Comparison of ENCODE assay signal across 12 cellular contexts in the genomic region with DNA sequence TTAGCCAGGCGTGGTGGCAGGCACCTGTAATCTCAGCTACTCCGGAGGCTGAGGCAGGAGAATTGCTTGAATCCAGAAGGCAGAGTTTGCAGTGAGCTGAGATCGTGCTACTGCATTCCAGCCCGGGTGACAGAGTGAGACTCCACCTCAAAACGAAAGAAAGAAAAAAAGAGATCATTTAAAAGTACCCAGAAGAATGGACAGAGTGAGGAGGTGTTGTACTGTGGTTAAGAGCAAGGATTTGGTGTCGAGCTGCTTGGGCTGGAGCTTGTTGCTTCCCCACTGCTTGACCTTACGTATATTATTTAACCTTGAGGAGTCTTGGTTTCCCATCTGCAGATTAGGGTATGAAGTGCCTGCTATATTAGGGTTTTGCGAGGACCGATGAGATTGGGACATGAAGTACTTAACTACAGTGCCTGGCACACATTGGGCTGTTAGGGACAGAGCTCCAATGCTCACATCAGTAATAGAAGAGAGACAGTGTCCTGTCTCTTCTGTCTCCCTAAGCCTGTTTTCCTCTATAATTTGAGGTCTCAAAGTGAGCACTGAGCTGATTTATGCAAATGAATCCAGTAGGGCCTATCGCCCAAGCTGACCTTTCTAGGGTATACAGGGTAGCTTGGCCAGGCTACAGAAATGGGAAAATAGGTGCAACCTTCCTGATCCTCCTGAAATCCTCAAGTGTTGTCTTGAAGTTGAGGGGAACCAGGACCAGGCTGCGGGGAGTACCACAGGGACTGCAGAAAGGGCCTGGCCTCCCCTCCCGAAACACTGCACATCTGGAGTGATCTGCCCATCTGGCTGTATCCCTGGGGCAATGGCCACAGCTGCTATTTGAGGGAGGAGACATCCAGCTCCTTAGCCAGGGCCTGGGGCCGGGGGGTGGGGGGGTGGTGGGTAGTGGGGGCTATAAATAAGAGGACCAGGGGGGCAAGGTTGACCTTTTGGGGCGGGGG. TPM values are rescaled to one million over a fixed set of nuclear protein-coding genes. Genes with fewer than 3 reads are reported as not detected.
DNase-seq lines count a peak whose midpoint lies in the region; ATAC-seq and TF ChIP-seq lines count a peak whose summit lies in the region.
"Had no signal": no experiment of that assay in that cellular context is flagged by ENCODE, and none has a peak within 500 bp of the region (broad histone marks: within the 10 kb centered on the region; RNA-seq: fewer than 3 reads in every experiment).

No MANE protein-coding gene starts in this region.

- H3K9ac ChIP-seq in GM23248 (peak overlapping the region; percentile 41; the same call in 1 of the 2 replicates), skeletal muscle tissue (ENCODE audit: low read depth in 1 of 3, low read length in 3 of 3) (no peak overlapping the region)

- TF ChIP-seq CTCF in activated CD8-positive, alpha-beta T cell treated with anti-CD3 and anti-CD28 coated beads for 36 hours (IDR thresholded peaks at IDR 0.05) = no peak

- H4K20me1 ChIP-seq in GM23248 (ENCODE audit: insufficient read depth) = no peaks in the 10 kb centered on the region

- H3F3A ChIP-seq in GM23248 (ENCODE audit: insufficient read depth) = peaks cover 23% of the 10 kb centered on the region

- H3K4me3 ChIP-seq in GM23248 (no peak overlapping the region), skeletal muscle tissue (ENCODE audit: low read length in 3 of 3) (peak overlapping the region in 1 of 3 donors; percentile 3)

- H3K79me2 ChIP-seq in GM23248 (ENCODE audit: insufficient read depth) = no peaks in the 10 kb centered on the region

- H3K4me2 ChIP-seq in GM23248 (ENCODE audit: unreplicated experiment) = peak overlapping the region; percentile 14

- in situ Hi-C loops in GM23248 (cut with MboI) = no loop called here

- H3K9me3 ChIP-seq in GM23248 (ENCODE audit: low read depth) (no peaks in the 10 kb centered on the region), skeletal muscle tissue (ENCODE audit: control insufficient read depth in 3 of 3, low read length in 3 of 3) (no peaks in the 10 kb centered on the region)

- H3K27ac ChIP-seq in GM23248 (peak overlapping the region; percentile 51), skeletal muscle tissue (ENCODE audit: low read depth, low read length) (peak overlapping the region; percentile 50)
- H3K27ac ChIP-seq: VCaP had no signal

- peak; percentile 40 for DNase-seq in GM23248
- DNase-seq in activated CD8-positive, alpha-beta T cell treated with anti-CD3 and anti-CD28 coated beads for 36 hours = no peak
- no peak for DNase-seq in left cardiac atrium
- no peak for DNase-seq in NCI-H226
- DNase-seq in hippocampal formation (lab: John Stamatoyannopoulos, UW) = no peak
- DNase-seq: immature natural killer cell, NCI-H2171 treated with DMSO at 0.1 percent for 48 hours had no signal

- intact Hi-C loops in activated CD8-positive, alpha-beta T cell treated with anti-CD3 and anti-CD28 coated beads for 36 hours (cut with micrococcal nuclease) = no loop called here
- intact Hi-C loops in left cardiac atrium (cut with DNase I) = no loop called here

- no peaks in the 10 kb centered on the region for H3K9me3 Mint-ChIP-seq in activated CD8-positive, alpha-beta T cell treated with anti-CD3 and anti-CD28 coated beads for 36 hours
- H3K9me3 Mint-ChIP-seq: central memory CD8-positive, alpha-beta T cell; immature natural killer cell had no signal

- peak overlapping the region; percentile 70 for H2AFZ ChIP-seq in GM23248

- H3K4me3 Mint-ChIP-seq in activated CD8-positive, alpha-beta T cell treated with anti-CD3 and anti-CD28 coated beads for 36 hours = peak overlapping the region; percentile 13
- H3K4me3 Mint-ChIP-seq: central memory CD8-positive, alpha-beta T cell; immature natural killer cell had no signal

- WGBS in GM23248 (ENCODE audit: low coverage in 1 of 2, low lambda C conversion rate in 2 of 2, missing lambda C conversion rate in 2 of 2), 2 experiments = 25% methylated on average over 14 of the region's 14 CpGs

- H3K4me1 ChIP-seq in GM23248 (ENCODE audit: insufficient read depth) (peaks cover 58% of the 10 kb centered on the region), skeletal muscle tissue (ENCODE audit: control insufficient read depth in 3 of 3, insufficient read depth in 3 of 3, low read length in 3 of 3) (peaks cover 43 to 47% (median 46%) of the 10 kb centered on the region in 3 donors)

- no peaks in the 10 kb centered on the region for H3K9me2 ChIP-seq in GM23248 (ENCODE audit: insufficient read depth)

- H3K27me3 ChIP-seq in GM23248 (replicated peaks; ENCODE audit: insufficient read depth) (no peaks in the 10 kb centered on the region), skeletal muscle tissue (ENCODE audit: control insufficient read depth in 3 of 3, insufficient read depth in 3 of 3, low read length in 3 of 3) (no peaks in the 10 kb centered on the region)

- peak overlapping the region; percentile 84 for H3K27ac Mint-ChIP-seq in activated CD8-positive, alpha-beta T cell treated with anti-CD3 and anti-CD28 coated beads for 36 hours
- H3K27ac Mint-ChIP-seq: immature natural killer cell had no signal

- no peaks in the 10 kb centered on the region for H3K27me3 Mint-ChIP-seq in activated CD8-positive, alpha-beta T cell treated with anti-CD3 and anti-CD28 coated beads for 36 hours
- H3K27me3 Mint-ChIP-seq: central memory CD8-positive, alpha-beta T cell had no signal

- peaks cover 3% of the 10 kb centered on the region for H3K36me3 Mint-ChIP-seq in activated CD8-positive, alpha-beta T cell treated with anti-CD3 and anti-CD28 coated beads for 36 hours (ENCODE audit: low read depth)
- H3K36me3 Mint-ChIP-seq: immature natural killer cell had no signal

- H3K36me3 ChIP-seq in GM23248 (ENCODE audit: low read depth) (no peaks in the 10 kb centered on the region), skeletal muscle tissue (ENCODE audit: control insufficient read depth in 3 of 3, insufficient read depth in 3 of 3, low read length in 3 of 3) (no peaks in the 10 kb centered on the region)

- POLR2A ChIA-PET in activated CD8-positive, alpha-beta T cell treated with anti-CD3 and anti-CD28 coated beads for 36 hours (lab: Charles Lee) = interaction anchor here (0.6 to 21.6 kb wide), 2 partner anchors 21 to 24 kb away, joined by 3 to 904 read pairs; a partner anchor contains a TSS

- CTCF ChIA-PET in activated CD8-positive, alpha-beta T cell treated with anti-CD3 and anti-CD28 coated beads for 36 hours (lab: Charles Lee) = interaction anchor here (1.5 to 19.7 kb wide), 5 partner anchors 9 to 86 kb away, joined by 9 to 624 read pairs (median 33); a partner anchor contains a TSS

- H3K4me1 Mint-ChIP-seq in activated CD8-positive, alpha-beta T cell treated with anti-CD3 and anti-CD28 coated beads for 36 hours (ENCODE audit: low read depth) = peaks cover 88% of the 10 kb centered on the region

- ATAC-seq in activated CD8-positive, alpha-beta T cell treated with anti-CD3 and anti-CD28 coated beads for 36 hours = no peak
- ATAC-seq in left cardiac atrium (peak; percentile 6 to 9), HG02852 (IDR thresholded peaks at IDR 0.05; ENCODE audit: unreplicated experiment) (no peak), GM21423 (IDR thresholded peaks at IDR 0.05; ENCODE audit: unreplicated experiment) (no peak)

RNA-seq across cellular contexts. Expression of a gene that starts 8.6 kb away (rescaled TPM):
- 62.9 and 72.3 TPM in 2 replicates for total RNA-seq in GM23248 (2014; rRNA removed; shearing (Covaris generic))
- 45.3 and 46.2 TPM in 2 replicates for polyA plus RNA-seq in GM23248 (2016; fragmentation: Nextera tagmentation; extraction: Ambion mirVana)
- 100 to 1,000 TPM; 373 to 382 TPM for total RNA-seq in activated CD8-positive, alpha-beta T cell treated with anti-CD3 and anti-CD28 coated beads for 36 hours
- total RNA-seq in left cardiac atrium (10 to 100 TPM; 41.6 to 58.0 TPM), skeletal muscle tissue (21.4 TPM)

RNA-seq across cellular contexts. Expression of a gene that starts 55.2 kb away (rescaled TPM):
- 16.4 and 20.9 TPM in 2 replicates for total RNA-seq in GM23248 (2014; rRNA removed; shearing (Covaris generic))
- polyA plus RNA-seq in GM23248 (2016; fragmentation: Nextera tagmentation; extraction: Ambion mirVana) = 19.1 and 21.8 TPM in 2 replicates
- total RNA-seq in activated CD8-positive, alpha-beta T cell treated with anti-CD3 and anti-CD28 coated beads for 36 hours = 10 to 100 TPM in 1 of 2 experiments, 1 to 10 TPM in 1; 8.8 to 10.2 TPM
- total RNA-seq in left cardiac atrium (10 to 100 TPM; 22.1 to 28.9 TPM), skeletal muscle tissue (7.8 TPM)

Comparison
In these comparisons a context has a peak if more than half of its experiments do, and no peak if none do; other contexts are left out.
1. ATAC-seq: peak in left cardiac atrium (2 of 2); none in activated CD8-positive, alpha-beta T cell treated with anti-CD3 and anti-CD28 coated beads for 36 hours (single experiment), HG02852 (single experiment) and GM21423 (single experiment).